In the genomic region with DNA sequence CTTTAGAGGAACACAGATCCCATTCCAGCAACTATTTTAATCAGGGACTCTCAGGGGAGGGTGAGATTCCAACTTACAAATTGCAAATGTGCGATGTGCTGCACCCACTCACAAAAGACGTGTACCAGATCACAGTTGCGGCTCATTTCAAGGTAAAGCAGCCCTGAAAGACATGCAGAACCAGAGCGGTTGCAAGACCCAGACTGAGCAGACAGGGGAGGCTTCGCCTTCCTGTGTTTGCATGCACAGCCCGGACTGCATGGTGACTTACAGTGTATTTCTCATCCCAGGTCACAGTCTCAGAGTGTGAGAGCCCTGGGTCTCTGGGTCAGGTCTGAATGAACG, we compare ENCODE assay signal across 25 cellular contexts.
A peak's percentile ranks its signal among the peaks of the same experiment; 100 is the strongest.
DNase-seq lines count a peak whose midpoint lies in the region; ATAC-seq, FAIRE-seq and TF ChIP-seq lines count a peak whose summit lies in the region.
"Had no signal": no experiment of that assay in that cellular context is flagged by ENCODE, and none has a peak within 500 bp of the region (broad histone marks: within the 10 kb centered on the region; RNA-seq: fewer than 3 reads in every experiment).

No MANE protein-coding gene starts in this region.

- no peak overlapping the region for H4K5ac ChIP-seq in H1 (ENCODE audit: insufficient read length, low read depth, low read length)

- CTCF ChIA-PET in H1 (lab: Charles Lee; ENCODE audit: partially characterized antibody): interaction anchor here (1.0 kb wide), 2 partner anchors 12 to 17 kb away, joined by 3 to 4 read pairs; no protein-coding TSS in a partner anchor

- H3K4me2 ChIP-seq in BLaER1 (peak overlapping the region; percentile 2; the same call in 1 of the 2 replicates), H1 (ENCODE audit: insufficient read depth in 1 of 2, low read depth in 2 of 2, low read length in 2 of 2) (no peak overlapping the region), neural progenitor cell (no peak overlapping the region)

- H2AK5ac ChIP-seq in H1 (ENCODE audit: low read depth, low read length): no peak overlapping the region

- no peak for ATAC-seq in GM21723 (IDR thresholded peaks at IDR 0.05; ENCODE audit: unreplicated experiment)
- no peak for ATAC-seq in HG02678 (IDR thresholded peaks at IDR 0.05; ENCODE audit: unreplicated experiment)
- ATAC-seq: HepG2, Panc1 had no signal

- H2BK12ac ChIP-seq in H1 (ENCODE audit: low read depth, low read length): no peak overlapping the region

- H3K27me3 Mint-ChIP-seq in neural progenitor cell (ENCODE audit: insufficient read depth, low read depth): peaks cover 3% of the 10 kb centered on the region
- H3K27me3 Mint-ChIP-seq in activated T-cell treated with anti-CD3 and anti-CD28 coated beads, Interleukin-2, amount 50 U/mL, for 24 hours: no peaks in the 10 kb centered on the region

- peak overlapping the region; percentile 40 for H3K27ac Mint-ChIP-seq in neural progenitor cell
- no peak overlapping the region for H3K27ac Mint-ChIP-seq in activated T-cell treated with anti-CD3 and anti-CD28 coated beads, Interleukin-2, amount 50 U/mL, for 24 hours

- no peak overlapping the region for H2AFZ ChIP-seq in H1 (ENCODE audit: low read length)
- H2AFZ ChIP-seq in neural progenitor cell (replicated peaks): no peak overlapping the region

- H3K4me1 ChIP-seq in BLaER1 (peaks cover 59% of the 10 kb centered on the region), H1 (replicated peaks in 1 of 4; ENCODE audit: control insufficient read depth in 3 of 4, insufficient read depth in 4 of 4, low read length in 3 of 4) (peaks cover 0 to 20% (median 9%) of the 10 kb centered on the region in 4 experiments; a peak in 6 of 7 replicates), neural progenitor cell (peaks cover 19% of the 10 kb centered on the region)

- no peak for FAIRE-seq in H1 (lab: Jason Lieb, UNC)
- FAIRE-seq: HepG2 had no signal

- H3K4me3 Mint-ChIP-seq in neural progenitor cell: no peak overlapping the region
- no peak overlapping the region for H3K4me3 Mint-ChIP-seq in activated T-cell treated with anti-CD3 and anti-CD28 coated beads, Interleukin-2, amount 50 U/mL, for 24 hours

- H3F3A ChIP-seq in neural progenitor cell (ENCODE audit: low read depth): peaks cover under 1% of the 10 kb centered on the region

- H3K14ac ChIP-seq in H1 (ENCODE audit: insufficient read length): no peak overlapping the region

- peaks cover 4% of the 10 kb centered on the region for H3K36me3 Mint-ChIP-seq in neural progenitor cell
- peaks cover 10% of the 10 kb centered on the region for H3K36me3 Mint-ChIP-seq in activated T-cell treated with anti-CD3 and anti-CD28 coated beads, Interleukin-2, amount 50 U/mL, for 24 hours (ENCODE audit: low read depth)

- H3K4me3 ChIP-seq in BLaER1 (no peak overlapping the region), H1 (ENCODE audit: extremely low read depth in 1 of 4, insufficient read depth in 2 of 4, low read depth in 3 of 4, low read length in 4 of 4) (no peak overlapping the region), neural progenitor cell (no peak overlapping the region)

- no peak overlapping the region for H2BK120ac ChIP-seq in H1 (replicated peaks; ENCODE audit: low read depth, low read length)

- no peak for TF ChIP-seq EP300 in H1 (IDR thresholded peaks at IDR 0.05; ENCODE audit: borderline replicate concordance in 1 of 2, low read depth in 2 of 2, low read length in 2 of 2)

- no peak for TF ChIP-seq CTCF in H1 (IDR thresholded peaks at IDR 0.05; ENCODE audit: control extremely low read depth in 1 of 3, insufficient read depth in 1 of 3, low read depth in 1 of 3, low read length in 3 of 3)
- no peak for TF ChIP-seq CTCF in neural progenitor cell (IDR thresholded peaks at IDR 0.05)

- no peak for TF ChIP-seq POLR2A in H1 (IDR thresholded peaks at IDR 0.05; ENCODE audit: control extremely low read depth in 1 of 2, low read depth in 2 of 2, low read length in 2 of 2)

- DNase-seq in H1 (ENCODE audit: low read depth in 1 of 2, low spot score in 2 of 2) (no peak), neural progenitor cell (ENCODE audit: low spot score) (no peak), retina (peak; percentile 4)
- no peak for DNase-seq in activated T-cell treated with anti-CD3 and anti-CD28 coated beads, Interleukin-2, amount 50 U/mL, for 24 hours
- DNase-seq: 8988T, ACHN, BE2C, Calu3, DMS153, DND-41, Karpas-422, NCI-H1092, NCI-H1417 treated with DMSO at 0.1 percent for 48 hours, NCI-H1694 treated with DMSO at 0.1 percent for 48 hours, NCI-H2081, NCI-H226, NCI-H510A, NCI-H69, SHP77 had no signal

- POLR2A ChIA-PET in H1 (lab: Charles Lee; ENCODE audit: partially characterized antibody): interaction anchor here (1.4 kb wide), 1 partner anchor 12 kb away, joined by 4 read pairs; no protein-coding TSS in a partner anchor

- no peak overlapping the region for H4K8ac ChIP-seq in H1 (ENCODE audit: extremely low read depth, insufficient read depth, low read length)

- H3K18ac ChIP-seq in H1 (ENCODE audit: extremely low read depth, low read length): no peak overlapping the region

- H2BK5ac ChIP-seq in H1 (ENCODE audit: low read depth, low read length): 0 out of 2 replicates have a peak overlapping the region, but pooled peaks have one; percentile 39

- H4K91ac ChIP-seq in H1 (replicated peaks; ENCODE audit: insufficient read length, low read length): no peak overlapping the region

- H4K20me1 ChIP-seq in BLaER1: peaks cover 100% of the 10 kb centered on the region
- peaks cover 5 to 6% of the 10 kb centered on the region in 2 experiments for H4K20me1 ChIP-seq in H1 (replicated peaks in 1 of 2; ENCODE audit: control insufficient read depth in 1 of 2, insufficient read depth in 2 of 2, low read length in 2 of 2)
- peaks cover 54% of the 10 kb centered on the region for H4K20me1 ChIP-seq in neural progenitor cell (ENCODE audit: low read depth)

- peak overlapping the region; percentile 46; the same call in 1 of the 2 replicates for H2BK15ac ChIP-seq in H1 (ENCODE audit: low read length)

- no peak overlapping the region for H3K56ac ChIP-seq in H1 (replicated peaks; ENCODE audit: insufficient read length, low read depth, low read length)

- 92% methylated on average over 7 of the region's 7 CpGs; no CpG with 5 or more reads in 1 of the 2 experiments for WGBS in H1 (ENCODE audit: extremely low coverage in 1 of 2, insufficient coverage in 1 of 2, insufficient read length in 1 of 2, insufficient replicate concordance in 2 of 2, low coverage in 1 of 2, low lambda C conversion rate in 2 of 2, missing lambda C conversion rate in 1 of 2), 2 experiments

- H3K23me2 ChIP-seq in H1 (ENCODE audit: low read depth, low read length): no peaks in the 10 kb centered on the region

- H2BK20ac ChIP-seq in H1 (ENCODE audit: low read length): no peak overlapping the region

- no peak overlapping the region for H3K27ac ChIP-seq in BLaER1
- no peak overlapping the region for H3K27ac ChIP-seq in H1 (ENCODE audit: low read depth, low read length)
- no peak overlapping the region for H3K27ac ChIP-seq in neural progenitor cell
- H3K27ac ChIP-seq: RWPE1 had no signal

- H3K23ac ChIP-seq in H1 (ENCODE audit: insufficient read length): no peak overlapping the region

- peaks cover 22% of the 10 kb centered on the region; the same call in 1 of the 2 replicates for H3K36me3 ChIP-seq in BLaER1
- H3K36me3 ChIP-seq in H1 (ENCODE audit: control insufficient read depth in 2 of 4, insufficient read depth in 4 of 4, low read length in 3 of 4): no peaks in the 10 kb centered on the region
- H3K36me3 ChIP-seq in neural progenitor cell: no peaks in the 10 kb centered on the region
- H3K36me3 ChIP-seq: BE2C had no signal

- H3K4me1 Mint-ChIP-seq in neural progenitor cell: peaks cover 38% of the 10 kb centered on the region
- H3K4me1 Mint-ChIP-seq in activated T-cell treated with anti-CD3 and anti-CD28 coated beads, Interleukin-2, amount 50 U/mL, for 24 hours (ENCODE audit: low read depth): peaks cover 25% of the 10 kb centered on the region

- no peaks in the 10 kb centered on the region for H3K9me3 Mint-ChIP-seq in neural progenitor cell
- no peaks in the 10 kb centered on the region for H3K9me3 Mint-ChIP-seq in activated T-cell treated with anti-CD3 and anti-CD28 coated beads, Interleukin-2, amount 50 U/mL, for 24 hours

- H3K27me3 ChIP-seq in BLaER1 (no peaks in the 10 kb centered on the region), H1 (replicated peaks in 1 of 4; ENCODE audit: control insufficient read depth in 3 of 4, extremely low read depth in 1 of 4, insufficient read depth in 3 of 4, low read length in 3 of 4) (no peaks in the 10 kb centered on the region), neural progenitor cell (no peaks in the 10 kb centered on the region)
- H3K27me3 ChIP-seq: BE2C had no signal

- H3K9me3 ChIP-seq in BLaER1: no peaks in the 10 kb centered on the region
- no peaks in the 10 kb centered on the region for H3K9me3 ChIP-seq in H1 (ENCODE audit: insufficient read depth in 2 of 2, low read depth in 1 of 2, low read length in 1 of 2)
- no peaks in the 10 kb centered on the region for H3K9me3 ChIP-seq in neural progenitor cell (ENCODE audit: low read depth)
- H3K9me3 ChIP-seq: BE2C had no signal

- H3K79me1 ChIP-seq in H1 (ENCODE audit: low read depth, low read length): peaks cover 11% of the 10 kb centered on the region

- no peak for TF ChIP-seq RAD21 in H1 (IDR thresholded peaks at IDR 0.05 in 1 of 2, conservative IDR thresholded peaks at IDR 0.05 in 1 of 2; ENCODE audit: low read depth in 2 of 2, low read length in 2 of 2)

- H3K79me2 ChIP-seq in H1 (ENCODE audit: control insufficient read depth in 1 of 2, insufficient read depth in 2 of 2, low read length in 2 of 2) (peaks cover 0 to 70% of the 10 kb centered on the region in 2 experiments; a peak in 2 of 4 replicates), neural progenitor cell (ENCODE audit: low read depth) (peaks cover 33% of the 10 kb centered on the region)

- H3K9ac ChIP-seq in BLaER1: no peak overlapping the region
- no peak overlapping the region for H3K9ac ChIP-seq in H1 (replicated peaks in 1 of 4; ENCODE audit: extremely low read depth in 1 of 4, low read depth in 3 of 4, low read length in 3 of 4)
- no peak overlapping the region for H3K9ac ChIP-seq in neural progenitor cell

- H3K4ac ChIP-seq in H1 (replicated peaks; ENCODE audit: insufficient read length, low read depth, low read length): no peak overlapping the region

TF ChIP-seq in H1, 55 proteins besides CTCF, POLR2A, EP300 and RAD21 (continues in another document):
- TF ChIP-seq BRCA1 (IDR thresholded peaks at IDR 0.05; ENCODE audit: low read depth, low read length): no peak
- TF ChIP-seq E2F6 (IDR thresholded peaks at IDR 0.05): no peak
- no peak for TF ChIP-seq YY1 (IDR thresholded peaks at IDR 0.05; ENCODE audit: low read depth, low read length)
- TF ChIP-seq POLR2AphosphoS5 (IDR thresholded peaks at IDR 0.05; ENCODE audit: low read depth, low read length): no peak
- no peak for TF ChIP-seq TAF7 (optimal IDR thresholded peaks at IDR 0.05; ENCODE audit: borderline replicate concordance, low read depth, low read length)
- TF ChIP-seq CHD2 (IDR thresholded peaks at IDR 0.05; ENCODE audit: low read length): no peak
- TF ChIP-seq SIRT6 (IDR thresholded peaks at IDR 0.05; ENCODE audit: low read length): no peak
